29 cellular contexts compared by ENCODE assay signal in genomic region chr14:92368001-92368400, GRCh38. TPM values are rescaled to one million over a fixed set of nuclear protein-coding genes. Genes with fewer than 3 reads are reported as not detected.
"Had no signal": no experiment of that assay in that cellular context is flagged by ENCODE, and none has a peak within 500 bp of the region (broad histone marks: within the 10 kb centered on the region; RNA-seq: fewer than 3 reads in every experiment).

No MANE protein-coding gene starts in this region.

- ATAC-seq: left colon; left lung; lower lobe of right lung; natural killer cell; right cardiac atrium; sciatic nerve; stimulated activated memory B cell treated with anti-CD40 and anti-IgM and Interleukin-4, amounts not matched to agents 10 μg/mL and 1 μg/mL and 100 μg/mL, for 72 hours; stimulated activated naive CD8-positive, alpha-beta T cell treated with anti-CD3 and anti-CD28 coated beads, Interleukin-15, amount 100 ng/mL, for 72 hours had no signal

- H3K36me3 Mint-ChIP-seq: mesothelial cell of epicardium; natural killer cell; neural progenitor cell; stimulated activated memory B cell treated with anti-CD40 and anti-IgM and Interleukin-4, amounts not matched to agents 10 μg/mL and 1 μg/mL and 100 μg/mL, for 72 hours; type B pancreatic cell had no signal

- DNase-seq: hippocampal formation; kidney; left colon; left lung; lower lobe of right lung; mesendoderm; naive B cell; natural killer cell; nephron progenitor cell; occipital lobe; right cardiac atrium; small intestine; spleen; stimulated activated CD4-positive, alpha-beta T cell treated with anti-CD3 and anti-CD28 coated beads, Interleukin-4, amount 100 ng/mL, for 24 hours; stimulated activated naive CD4-positive, alpha-beta T cell treated with Interleukin-2 at 50 U/mL for 16 hours; stimulated activated naive CD8-positive, alpha-beta T cell treated with anti-CD3 and anti-CD28 coated beads, Interleukin-15, amount 100 ng/mL, for 72 hours; substantia nigra; uterus had no signal

- FAIRE-seq: kidney, small intestine had no signal

- H3K27ac ChIP-seq: left lung, lower lobe of right lung, neural progenitor cell, neutrophil, spleen, tibial nerve, uterus had no signal

- H3K4me1 Mint-ChIP-seq: mesothelial cell of epicardium; natural killer cell; nephron progenitor cell; stimulated activated memory B cell treated with anti-CD40 and anti-IgM and Interleukin-4, amounts not matched to agents 10 μg/mL and 1 μg/mL and 100 μg/mL, for 72 hours; stimulated activated naive CD8-positive, alpha-beta T cell treated with anti-CD3 and anti-CD28 coated beads, Interleukin-15, amount 100 ng/mL, for 72 hours had no signal

- H3K4me3 Mint-ChIP-seq: mesothelial cell of epicardium; naive B cell; natural killer cell; nephron progenitor cell; neural progenitor cell; stimulated activated memory B cell treated with anti-CD40 and anti-IgM and Interleukin-4, amounts not matched to agents 10 μg/mL and 1 μg/mL and 100 μg/mL, for 72 hours; stimulated activated naive CD8-positive, alpha-beta T cell treated with anti-CD3 and anti-CD28 coated beads, Interleukin-15, amount 100 ng/mL, for 72 hours; type B pancreatic cell had no signal

- H3K4me1 ChIP-seq: left lung, lower lobe of right lung, neural progenitor cell, spleen, tibial nerve, uterus had no signal

- H3K36me3 ChIP-seq: left lung, lower lobe of right lung, neural progenitor cell, neutrophil, spleen, tibial nerve, uterus had no signal

- H3K9me3 Mint-ChIP-seq: natural killer cell; stimulated activated naive CD8-positive, alpha-beta T cell treated with anti-CD3 and anti-CD28 coated beads, Interleukin-15, amount 100 ng/mL, for 72 hours; type B pancreatic cell had no signal

- H3K9me3 ChIP-seq: left lung, lower lobe of right lung, neutrophil, tibial nerve, uterus had no signal

- H3K4me3 ChIP-seq: left lung, lower lobe of right lung, neural progenitor cell, spleen, tibial nerve, uterus had no signal

- H3K27ac Mint-ChIP-seq: mesothelial cell of epicardium; natural killer cell; nephron progenitor cell; neural progenitor cell; progenitor cell of endocrine pancreas; stimulated activated memory B cell treated with anti-CD40 and anti-IgM and Interleukin-4, amounts not matched to agents 10 μg/mL and 1 μg/mL and 100 μg/mL, for 72 hours; type B pancreatic cell had no signal

- H3K27me3 ChIP-seq: neural progenitor cell, tibial nerve, uterus had no signal

RNA-seq across cellular contexts. Expression of gene SLC24A4, which starts 45.0 kb away (rescaled TPM):
- total RNA-seq: mesothelial cell of epicardium, osteocyte, progenitor cell of endocrine pancreas, pulmonary artery endothelial cell, renal cortical epithelial cell had no signal
